12 cellular contexts compared by ENCODE assay signal in genomic region chr11:75406338-75406777, GRCh38. TPM values are rescaled to one million over a fixed set of nuclear protein-coding genes. Genes with fewer than 3 reads are reported as not detected.
DNase-seq lines count a peak whose midpoint lies in the region; ATAC-seq and TF ChIP-seq lines count a peak whose summit lies in the region.
"Had no signal": no experiment of that assay in that cellular context is flagged by ENCODE, and none has a peak within 500 bp of the region (broad histone marks: within the 10 kb centered on the region; RNA-seq: fewer than 3 reads in every experiment).

No MANE protein-coding gene starts in this region.

- TF ChIP-seq CTCF in uterus (IDR thresholded peaks at IDR 0.05) = no peak

- no peak overlapping the region for H3K27ac ChIP-seq in uterus

- intact Hi-C loops in head of caudate nucleus (cut with DNase I) (no loop called here), uterus (cut with DNase I; ENCODE audit: low total_unique reads) (no loop called here)

- H3K4me1 ChIP-seq in uterus = peaks cover 0 to 6% of the 10 kb centered on the region in 2 donors

- no peaks in the 10 kb centered on the region for H3K9me3 ChIP-seq in uterus

- no peak for ATAC-seq in HG03442 (IDR thresholded peaks at IDR 0.05; ENCODE audit: unreplicated experiment)
- ATAC-seq: naive thymus-derived CD8-positive, alpha-beta T cell had no signal

- DNase-seq in A172 (ENCODE audit: low spot score) (peak; percentile 89), RPMI7951 (ENCODE audit: low read depth) (peak; percentile 34), erythroblast (lab: John Stamatoyannopoulos, UW) (peak; percentile 81 to 94), head of caudate nucleus (no peak), uterus (no peak)
- no peak for DNase-seq in activated CD8-positive, alpha-beta memory T cell treated with anti-CD3 and anti-CD28 coated beads, Interleukin-2, amount 50 U/mL, for 48 hours
- DNase-seq: anterior cingulate cortex; CD4-positive, alpha-beta T cell; naive thymus-derived CD8-positive, alpha-beta T cell; NCI-H446 treated with DMSO at 0.1 percent for 48 hours had no signal

- no peak overlapping the region for H3K4me3 ChIP-seq in uterus

- TF ChIP-seq POLR2A in GM19099 (IDR thresholded peaks at IDR 0.05; ENCODE audit: extremely low read depth, insufficient read length, low read depth) (peak; percentile 22), erythroblast (IDR thresholded peaks at IDR 0.05; ENCODE audit: low read length) (no peak), uterus (IDR thresholded peaks at IDR 0.05) (no peak)

- H3K27me3 ChIP-seq in uterus = no peaks in the 10 kb centered on the region

- no peaks in the 10 kb centered on the region for H3K36me3 ChIP-seq in uterus

RNA-seq across cellular contexts. Expression of gene RPS3, which starts 7.0 kb away (rescaled TPM):
- total RNA-seq in A172 (2014; rRNA removed; shearing (Covaris generic)) = 1,638 and 1,693 TPM in 2 replicates
- total RNA-seq in RPMI7951 (2014; rRNA removed; shearing (Covaris generic)) = 1,629 and 2,029 TPM in 2 replicates
- 1,000 to 10,000 TPM; 1,322 to 4,168 (median 2,484) TPM for total RNA-seq in uterus

RNA-seq across cellular contexts. Expression of gene KLHL35, which starts 26.6 kb away (rescaled TPM):
- total RNA-seq in A172 (2014; rRNA removed; shearing (Covaris generic)) = 0.07 TPM in 1 of 2 replicates, not detected in the other
- 1.6 and 1.8 TPM in 2 replicates for total RNA-seq in RPMI7951 (2014; rRNA removed; shearing (Covaris generic))
- 1 to 10 TPM in 1 of 4 donors, not detected in 3; 2.5 TPM for total RNA-seq in uterus

RNA-seq across cellular contexts. Expression of gene ARRB1, which starts 54.9 kb away (rescaled TPM):
- total RNA-seq in A172 (2014; rRNA removed; shearing (Covaris generic)) = 18.4 and 22.2 TPM in 2 replicates
- 15.3 and 17.7 TPM in 2 replicates for total RNA-seq in RPMI7951 (2014; rRNA removed; shearing (Covaris generic))
- total RNA-seq in uterus = 10 to 100 TPM; 23.1 to 61.8 (median 44.8) TPM

Comparison
In these comparisons a context has a peak if more than half of its experiments do, and no peak if none do; other contexts are left out.
1. DNase-seq: peak in A172 (single experiment), RPMI7951 (single experiment) and erythroblast (2 of 2); none in head of caudate nucleus (0 of 42), uterus (0 of 2) and activated CD8-positive, alpha-beta memory T cell treated with anti-CD3 and anti-CD28 coated beads, Interleukin-2, amount 50 U/mL, for 48 hours (single experiment).